In the genomic region with DNA sequence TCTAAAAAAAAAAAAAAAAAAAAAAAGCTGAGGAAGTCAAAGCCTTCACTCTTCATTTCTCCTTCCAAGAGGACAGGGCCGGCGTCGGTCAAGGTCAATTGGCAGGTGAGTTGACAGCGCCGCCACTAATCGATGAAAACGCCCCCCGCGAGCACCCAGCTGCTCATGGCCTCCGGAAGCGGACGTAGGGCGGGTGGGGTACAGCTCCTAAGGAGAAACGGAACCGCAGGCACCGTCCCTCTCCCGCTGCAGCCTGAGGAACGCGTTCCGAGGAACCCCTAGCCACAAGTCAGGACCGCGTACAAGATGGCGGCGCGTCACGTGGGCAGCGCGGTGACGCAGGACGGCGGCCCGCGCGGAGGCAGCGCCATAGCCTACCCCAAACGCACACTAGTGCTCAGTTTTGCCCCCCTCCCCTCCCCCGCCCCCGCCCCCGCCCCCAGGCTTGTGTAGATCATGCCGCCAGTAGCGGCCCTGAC, we compare ENCODE assay signal across 8 cellular contexts. TPM values are rescaled to one million over a fixed set of nuclear protein-coding genes. Genes with fewer than 3 reads are reported as not detected.
A peak's percentile ranks its signal among the peaks of the same experiment; 100 is the strongest.
DNase-seq lines count a peak whose midpoint lies in the region; ATAC-seq and TF ChIP-seq lines count a peak whose summit lies in the region.

A gene (plus strand): TSS at position 465 of the 479 bp plus-strand sequence. CDS start 16,045 bp downstream, outside the sequence.

- peak; percentile 75 for ATAC-seq in HG03460 (IDR thresholded peaks at IDR 0.05; ENCODE audit: unreplicated experiment)

- DNase-seq in GM19240 (ENCODE audit: insufficient read length, low spot score) = peak; percentile 83
- DNase-seq in NCI-H748 (lab: John Stamatoyannopoulos, UW; ENCODE audit: unreplicated experiment) = peak; percentile 96
- DNase-seq in activated CD4-positive, alpha-beta T cell treated with anti-CD3 and anti-CD28 coated beads, Interleukin-2, amount 50 U/mL, for 4 hours = peak; percentile 82 to 86
- peak; percentile 84 to 94 (median 90) for DNase-seq in dorsolateral prefrontal cortex
- DNase-seq in lower leg skin (ENCODE audit: low spot score in 2 of 2) = peak; percentile 92 to 98
- peak; percentile 85 to 91 for DNase-seq in stimulated activated CD4-positive, alpha-beta T cell treated with anti-CD3 and anti-CD28 coated beads, Interleukin-4, amount 100 ng/mL, for 4 hours

- H3K27ac ChIP-seq in BLaER1 (peak within 1 kb of the TSS; percentile 92), dorsolateral prefrontal cortex (peak within 1 kb of the TSS; percentile 87 to 99 (median 97))

- WGBS in lower leg skin, 2 donors = 1% methylated on average over 20 to 23 of the region's 41 CpGs

- H3K27me3 ChIP-seq in BLaER1 (no peaks in the 10 kb centered on the region), dorsolateral prefrontal cortex (no peaks in the 10 kb centered on the region)

- H3K9me3 ChIP-seq in BLaER1 = peaks cover 9% of the 10 kb centered on the region

- H3K4me1 ChIP-seq in BLaER1 = peaks cover 36% of the 10 kb centered on the region

- peak within 1 kb of the TSS; percentile 95 for H3K9ac ChIP-seq in BLaER1

- H3K36me3 ChIP-seq in BLaER1 = peaks cover 16% of the 10 kb centered on the region

- H3K4me3 ChIP-seq in BLaER1 = peak within 1 kb of the TSS; percentile 97
- H3K4me3 ChIP-seq in dorsolateral prefrontal cortex = peak within 1 kb of the TSS; percentile 41 to 100 (median 95)
- peak within 1 kb of the TSS; percentile 91 for H3K4me3 ChIP-seq in lower leg skin (ENCODE audit: low read depth, poor library complexity, severe bottlenecking)

- TF ChIP-seq POLR2A in lower leg skin (IDR thresholded peaks at IDR 0.05) = peak in 1 of 2 donors; percentile 72

- intact Hi-C loops in dorsolateral prefrontal cortex (cut with DNase I) = loop anchor here (2.0 to 10.0 kb wide), 5 partner anchors 221 to 579 kb away; a partner anchor contains a TSS
- intact Hi-C loops in lower leg skin (cut with DNase I; ENCODE audit: low total_unique reads) = no loop called here

- H3K4me2 ChIP-seq in BLaER1 = peak within 1 kb of the TSS; percentile 86

- TF ChIP-seq CTCF in dorsolateral prefrontal cortex (IDR thresholded peaks at IDR 0.05 in 54 of 56, conservative IDR thresholded peaks at IDR 0.05 in 2 of 56; ENCODE audit: low read depth in 1 of 56, partially characterized antibody in 56 of 56) (peak in 35 of 56 donors; percentile 12 to 47 (median 27)), lower leg skin (IDR thresholded peaks at IDR 0.05) (no peak)

- H4K20me1 ChIP-seq in BLaER1 = peaks cover 23% of the 10 kb centered on the region

RNA-seq across cellular contexts. Expression of the gene that starts here (rescaled TPM):
- total RNA-seq in dorsolateral prefrontal cortex (10 to 100 TPM; 11.9 to 34.8 (median 20.5) TPM), lower leg skin (10 to 100 TPM; 14.9 to 24.9 (median 20.5) TPM)

Comparison
In these comparisons a context has a peak if more than half of its experiments do, and no peak if none do; other contexts are left out.
1. Peak in every context shown above with its lines: DNase-seq, ATAC-seq, H3K4me3 ChIP-seq and H3K27ac ChIP-seq.
2. CTCF ChIP-seq: peak in dorsolateral prefrontal cortex (35 of 56); none in lower leg skin (0 of 3).